ENCODE assay signal across 9 cellular contexts in genomic region chr3:9951598-9951961, GRCh38. TPM values are rescaled to one million over a fixed set of nuclear protein-coding genes. Genes with fewer than 3 reads are reported as not detected.
DNase-seq lines count a peak whose midpoint lies in the region; ATAC-seq, FAIRE-seq and TF ChIP-seq lines count a peak whose summit lies in the region.
"Had no signal": no experiment of that assay in that cellular context is flagged by ENCODE, and none has a peak within 500 bp of the region (broad histone marks: within the 10 kb centered on the region; RNA-seq: fewer than 3 reads in every experiment).

No MANE protein-coding gene starts in this region.

- H3K27me3 Mint-ChIP-seq in type B pancreatic cell: no peaks in the 10 kb centered on the region

- H3K79me2 ChIP-seq in keratinocyte (ENCODE audit: control insufficient read depth, insufficient read depth, low read length): no peaks in the 10 kb centered on the region

- peak overlapping the region; percentile 92 for H3K27ac Mint-ChIP-seq in type B pancreatic cell

- H3K4me3 ChIP-seq in heart right ventricle (peak overlapping the region in 9 of 10 donors; percentile 25 to 65 (median 60)), keratinocyte (ENCODE audit: control insufficient read depth in 2 of 3, extremely low read depth in 1 of 3, insufficient read depth in 2 of 3, low read depth in 1 of 3, low read length in 3 of 3) (peak overlapping the region in 1 of 3 experiments; percentile 66)

- no peak for FAIRE-seq in keratinocyte (lab: Jason Lieb, UNC)
- FAIRE-seq: colon had no signal

- H3K4me3 Mint-ChIP-seq in type B pancreatic cell: peak overlapping the region; percentile 76

- 43 to 45% methylated on average over 10 of the region's 10 CpGs for whole genome bisulfite sequencing in heart right ventricle, 2 donors

- intact Hi-C loops in heart right ventricle (cut with DNase I) (no loop called here), left cardiac atrium (cut with DNase I) (no loop called here), left colon (cut with DNase I, micrococcal nuclease) (no loop called here)

- H3K9ac ChIP-seq in keratinocyte (ENCODE audit: control insufficient read depth, extremely low read depth, insufficient read depth, low read length): no peak overlapping the region

- H3K9me1 ChIP-seq in keratinocyte (ENCODE audit: control insufficient read depth, extremely low read depth, insufficient read depth, low read length): no peaks in the 10 kb centered on the region

- peaks cover 23% of the 10 kb centered on the region for H3K4me1 Mint-ChIP-seq in type B pancreatic cell (ENCODE audit: unreplicated experiment)

- H3K9me3 Mint-ChIP-seq in type B pancreatic cell: no peaks in the 10 kb centered on the region

- DNase-seq in heart right ventricle (no peak), left cardiac atrium (no peak), keratinocyte (ENCODE audit: low read depth, low spot score) (no peak), type B pancreatic cell (ENCODE audit: extremely low spot score, unreplicated experiment) (no peak), left colon (no peak), SHP77 (lab: John Stamatoyannopoulos, UW) (no peak)
- peak; percentile 35 to 42 for DNase-seq in activated T-cell treated with anti-CD3 and anti-CD28 coated beads, Interleukin-2, amount 50 U/mL, for 48 hours

- H4K20me1 ChIP-seq in keratinocyte (ENCODE audit: control insufficient read depth, extremely low read depth, insufficient read depth, low read length): no peaks in the 10 kb centered on the region

- dilution Hi-C loops in keratinocyte (cut with MboI; ENCODE audit: extremely low pct_ligation_motif_present, low sequenced_read_pairs): no loop called here

- TF ChIP-seq CTCF in heart right ventricle (IDR thresholded peaks at IDR 0.05) (no peak), keratinocyte (optimal IDR thresholded peaks at IDR 0.05 in 1 of 3, IDR thresholded peaks at IDR 0.05 in 1 of 3, conservative IDR thresholded peaks at IDR 0.05 in 1 of 3; ENCODE audit: extremely low read depth in 1 of 3, insufficient read depth in 2 of 3, low read length in 3 of 3) (no peak), type B pancreatic cell (conservative IDR thresholded peaks at IDR 0.05) (no peak)

- H3K36me3 Mint-ChIP-seq in type B pancreatic cell: no peaks in the 10 kb centered on the region

- H3K27ac ChIP-seq in heart right ventricle (no peak overlapping the region), keratinocyte (ENCODE audit: control insufficient read depth, insufficient read depth, low read length) (no peak overlapping the region)

- H3K9me3 ChIP-seq in heart right ventricle: no peaks in the 10 kb centered on the region
- H3K9me3 ChIP-seq in keratinocyte (ENCODE audit: control insufficient read depth, low read depth, low read length): no peaks in the 10 kb centered on the region

- ATAC-seq in heart right ventricle (no peak), left cardiac atrium (no peak), HG03135 (IDR thresholded peaks at IDR 0.05; ENCODE audit: unreplicated experiment) (no peak), left colon (no peak)

- H3K4me1 ChIP-seq in heart right ventricle (peaks cover 3 to 27% (median 16%) of the 10 kb centered on the region in 9 donors), keratinocyte (ENCODE audit: control insufficient read depth, extremely low read depth, insufficient read depth, low read length) (peaks cover 3% of the 10 kb centered on the region)

- no peak overlapping the region for H2AFZ ChIP-seq in keratinocyte (ENCODE audit: control insufficient read depth, low read length)

- peak overlapping the region; percentile 39 for H3K4me2 ChIP-seq in keratinocyte (ENCODE audit: control insufficient read depth, extremely low read depth, insufficient read depth, low read depth, low read length)

- H3K36me3 ChIP-seq in heart right ventricle: peaks cover 0 to 9% (median 0%) of the 10 kb centered on the region in 9 donors
- H3K36me3 ChIP-seq in keratinocyte (ENCODE audit: control insufficient read depth in 2 of 2, extremely low read depth in 1 of 2, insufficient read depth in 2 of 2, low read length in 2 of 2): no peaks in the 10 kb centered on the region

- H3K27me3 ChIP-seq in heart right ventricle (peaks cover 0 to 11% (median 0%) of the 10 kb centered on the region in 7 donors), keratinocyte (ENCODE audit: control insufficient read depth, extremely low read depth, insufficient read depth, low read length) (no peaks in the 10 kb centered on the region)

RNA-seq across cellular contexts. Expression of gene PRRT3, which starts 0.6 kb away (rescaled TPM):
- 1 to 10 TPM in 6 of 10 donors, under 1 TPM in 4; 0.45 to 2.0 (median 1.4) TPM for total RNA-seq in heart right ventricle
- polyA plus RNA-seq in heart right ventricle: under 1 TPM; 0.54 to 0.95 TPM
- total RNA-seq in left cardiac atrium: 1 to 10 TPM in 1 of 2 donors, under 1 TPM in 1; 0.97 to 1.4 TPM
- 0.22 to 0.49 TPM (median 0.41 TPM) in 3 replicates for polyA plus RNA-seq in keratinocyte
- 0.11 TPM for polyA plus RNA-seq in keratinocyte (2011; ENCODE audit: low read depth)
- polyA plus RNA-seq in keratinocyte (2011; cell fraction: cytosol; rRNA removed): 0.12 and 0.21 TPM in 2 replicates
- polyA plus RNA-seq in keratinocyte (2011; cell fraction: nucleus; rRNA removed): 0.75 and 1.2 TPM in 2 replicates
- polyA plus RNA-seq in keratinocyte (2012; ENCODE audit: low replicate concordance): 0.55 and 0.71 TPM in 2 replicates
- polyA minus RNA-seq in keratinocyte: 0.54 to 1.3 TPM (median 1.0 TPM) in 3 replicates
- polyA minus RNA-seq in keratinocyte (2011; cell fraction: cytosol; rRNA and poly(A)+ RNA removed): 0.58 TPM
- 0.93 and 1.3 TPM in 2 replicates for polyA minus RNA-seq in keratinocyte (2011; cell fraction: nucleus; rRNA and poly(A)+ RNA removed)
- total RNA-seq in type B pancreatic cell (ENCODE audit: low replicate concordance): 8.2 and 11.3 TPM in 2 replicates
- 1 to 10 TPM; 1.1 to 1.2 TPM for total RNA-seq in left colon

RNA-seq across cellular contexts. Expression of gene CRELD1, which starts 17.9 kb away (rescaled TPM):
- total RNA-seq in heart right ventricle (10 to 100 TPM; 49.5 to 76.5 (median 65.4) TPM), left cardiac atrium (10 to 100 TPM; 47.4 to 59.8 TPM), type B pancreatic cell (ENCODE audit: low replicate concordance) (40.1 and 44.3 TPM in 2 replicates), left colon (10 to 100 TPM; 18.8 to 23.8 TPM)
- polyA plus RNA-seq in heart right ventricle (10 to 100 TPM; 58.0 to 92.1 TPM), keratinocyte (11.2 to 19.2 TPM (median 17.1 TPM) in 3 replicates)
- polyA plus RNA-seq in keratinocyte (2011; ENCODE audit: low read depth): 19.6 TPM
- polyA plus RNA-seq in keratinocyte (2011; cell fraction: cytosol; rRNA removed): 5.9 and 10.4 TPM in 2 replicates
- 38.5 and 42.9 TPM in 2 replicates for polyA plus RNA-seq in keratinocyte (2011; cell fraction: nucleus; rRNA removed)
- 13.6 and 30.7 TPM in 2 replicates for polyA plus RNA-seq in keratinocyte (2012; ENCODE audit: low replicate concordance)
- 6.8 to 29.0 TPM (median 8.4 TPM) in 3 replicates for polyA minus RNA-seq in keratinocyte
- polyA minus RNA-seq in keratinocyte (2011; cell fraction: cytosol; rRNA and poly(A)+ RNA removed): 11.7 TPM
- polyA minus RNA-seq in keratinocyte (2011; cell fraction: nucleus; rRNA and poly(A)+ RNA removed): 7.0 and 11.8 TPM in 2 replicates

RNA-seq across cellular contexts. Expression of gene IL17RC, which starts 34.7 kb away (rescaled TPM):
- 10 to 100 TPM; 18.6 to 36.2 (median 27.9) TPM for total RNA-seq in heart right ventricle
- polyA plus RNA-seq in heart right ventricle: 10 to 100 TPM; 40.7 to 62.3 TPM
- 10 to 100 TPM; 33.2 to 34.6 TPM for total RNA-seq in left cardiac atrium
- polyA plus RNA-seq in keratinocyte: 6.3 to 12.7 TPM (median 7.4 TPM) in 3 replicates
- polyA plus RNA-seq in keratinocyte (2011; ENCODE audit: low read depth): 11.4 TPM
- polyA plus RNA-seq in keratinocyte (2011; cell fraction: cytosol; rRNA removed): 5.2 and 8.5 TPM in 2 replicates
- polyA plus RNA-seq in keratinocyte (2011; cell fraction: nucleus; rRNA removed): 15.8 and 17.6 TPM in 2 replicates
- 8.2 and 17.4 TPM in 2 replicates for polyA plus RNA-seq in keratinocyte (2012; ENCODE audit: low replicate concordance)
- polyA minus RNA-seq in keratinocyte: 14.8 to 17.4 TPM (median 15.8 TPM) in 3 replicates
- polyA minus RNA-seq in keratinocyte (2011; cell fraction: cytosol; rRNA and poly(A)+ RNA removed): 18.6 TPM
- polyA minus RNA-seq in keratinocyte (2011; cell fraction: nucleus; rRNA and poly(A)+ RNA removed): 7.2 and 8.9 TPM in 2 replicates
- 22.6 and 30.0 TPM in 2 replicates for total RNA-seq in type B pancreatic cell (ENCODE audit: low replicate concordance)
- total RNA-seq in left colon: 10 to 100 TPM; 33.4 to 37.8 TPM

RNA-seq across cellular contexts. Expression of gene EMC3, which starts 35.1 kb away (rescaled TPM):
- 100 to 1,000 TPM in 3 of 10 donors, 10 to 100 TPM in 7; 57.7 to 130 (median 77.0) TPM for total RNA-seq in heart right ventricle
- polyA plus RNA-seq in heart right ventricle: 100 to 1,000 TPM in 1 of 2 donors, 10 to 100 TPM in 1; 26.3 to 160 TPM
- total RNA-seq in left cardiac atrium: 10 to 100 TPM; 80.0 to 86.7 TPM
- polyA plus RNA-seq in keratinocyte: 106 to 160 TPM (median 120 TPM) in 3 replicates
- 21.2 TPM for polyA plus RNA-seq in keratinocyte (2011; ENCODE audit: low read depth)
- polyA plus RNA-seq in keratinocyte (2011; cell fraction: cytosol; rRNA removed): 97.3 and 183 TPM in 2 replicates
- 130 and 140 TPM in 2 replicates for polyA plus RNA-seq in keratinocyte (2011; cell fraction: nucleus; rRNA removed)
- 77.1 and 121 TPM in 2 replicates for polyA plus RNA-seq in keratinocyte (2012; ENCODE audit: low replicate concordance)
- polyA minus RNA-seq in keratinocyte: 76.0 to 118 TPM (median 101 TPM) in 3 replicates
- polyA minus RNA-seq in keratinocyte (2011; cell fraction: cytosol; rRNA and poly(A)+ RNA removed): 38.0 TPM
- 21.0 and 66.6 TPM in 2 replicates for polyA minus RNA-seq in keratinocyte (2011; cell fraction: nucleus; rRNA and poly(A)+ RNA removed)
- total RNA-seq in type B pancreatic cell (ENCODE audit: low replicate concordance): 51.8 and 71.9 TPM in 2 replicates
- total RNA-seq in left colon: 10 to 100 TPM; 82.5 to 88.5 TPM

RNA-seq across cellular contexts. Expression of gene IL17RE, which starts 48.9 kb away (rescaled TPM):
- total RNA-seq in heart right ventricle (1 to 10 TPM in 4 of 10 donors, under 1 TPM in 6; 0.16 to 2.3 (median 0.92) TPM), left cardiac atrium (1 to 10 TPM; 1.8 to 2.2 TPM), type B pancreatic cell (ENCODE audit: low replicate concordance) (13.6 and 24.3 TPM in 2 replicates), left colon (10 to 100 TPM; 87.3 to 88.7 TPM)
- polyA plus RNA-seq in heart right ventricle (1 to 10 TPM; 1.3 to 1.6 TPM), keratinocyte (10.7 to 24.4 TPM (median 16.0 TPM) in 3 replicates)
- 3.9 TPM for polyA plus RNA-seq in keratinocyte (2011; ENCODE audit: low read depth)
- polyA plus RNA-seq in keratinocyte (2011; cell fraction: cytosol; rRNA removed): 4.9 and 5.0 TPM in 2 replicates
- polyA plus RNA-seq in keratinocyte (2011; cell fraction: nucleus; rRNA removed): 33.2 and 37.8 TPM in 2 replicates
- polyA plus RNA-seq in keratinocyte (2012; ENCODE audit: low replicate concordance): 7.2 and 14.9 TPM in 2 replicates
- 9.0 to 18.6 TPM (median 15.5 TPM) in 3 replicates for polyA minus RNA-seq in keratinocyte
- 5.4 TPM for polyA minus RNA-seq in keratinocyte (2011; cell fraction: cytosol; rRNA and poly(A)+ RNA removed)
- polyA minus RNA-seq in keratinocyte (2011; cell fraction: nucleus; rRNA and poly(A)+ RNA removed): 10.0 and 16.3 TPM in 2 replicates

Comparison
In these comparisons a context has a peak if more than half of its experiments do, and no peak if none do; other contexts are left out.
1. DNase-seq: peak in activated T-cell treated with anti-CD3 and anti-CD28 coated beads, Interleukin-2, amount 50 U/mL, for 48 hours (2 of 2); none in heart right ventricle (0 of 2), left cardiac atrium (single experiment), keratinocyte (single experiment), type B pancreatic cell (single experiment), left colon (0 of 2) and SHP77 (0 of 2).